Comparison of ENCODE assay signal across 15 cellular contexts in genomic region chr2:200399046-200399445, GRCh38.
DNase-seq lines count a peak whose midpoint lies in the region; ATAC-seq and TF ChIP-seq lines count a peak whose summit lies in the region.
"Had no signal": no experiment of that assay in that cellular context is flagged by ENCODE, and none has a peak within 500 bp of the region (broad histone marks: within the 10 kb centered on the region; RNA-seq: fewer than 3 reads in every experiment).

No MANE protein-coding gene starts in this region.

- no peaks in the 10 kb centered on the region for H3K9me3 ChIP-seq in RWPE2 (ENCODE audit: severe bottlenecking)

- peak; percentile 57 for DNase-seq in A172 (ENCODE audit: low spot score)
- DNase-seq in RWPE2 (ENCODE audit: low spot score) = no peak
- DNase-seq in fibroblast of mammary gland (ENCODE audit: low read depth) = peak; percentile 75
- DNase-seq in germinal center (ENCODE audit: low spot score) = no peak
- DNase-seq: activated CD8-positive, alpha-beta memory T cell treated with anti-CD3 and anti-CD28 coated beads, Interleukin-2, amount 50 U/mL, for 48 hours; anterior cingulate cortex; effector memory CD8-positive, alpha-beta T cell; NCI-H526 treated with DMSO at 0.1 percent for 48 hours; stimulated activated CD4-positive, alpha-beta T cell treated with anti-CD3 and anti-CD28 coated beads, Interleukin-1b, Interleukin-23, amount 100 ng/mL, for 48 hours had no signal

- peaks cover 6% of the 10 kb centered on the region; the same call in 1 of the 2 replicates for H3K36me3 ChIP-seq in RWPE2 (ENCODE audit: low read depth)

- H3K27me3 ChIP-seq in RWPE2 (ENCODE audit: insufficient read depth, poor library complexity, severe bottlenecking) = no peaks in the 10 kb centered on the region

- H3K4me3 ChIP-seq in RWPE2 (ENCODE audit: severe bottlenecking) (no peak overlapping the region), fibroblast of mammary gland (ENCODE audit: control insufficient read depth, low read depth, low read length) (no peak overlapping the region)

- H3K27ac ChIP-seq in RWPE2 (ENCODE audit: poor library complexity, severe bottlenecking) = peak overlapping the region; percentile 19
- H3K27ac ChIP-seq: VCaP had no signal

- peaks cover 21% of the 10 kb centered on the region for H3K4me1 ChIP-seq in RWPE2 (ENCODE audit: insufficient read depth, poor library complexity, severe bottlenecking)

- TF ChIP-seq CTCF in RWPE2 (IDR thresholded peaks at IDR 0.05; ENCODE audit: poor library complexity, severe bottlenecking) = no peak
- TF ChIP-seq CTCF in fibroblast of mammary gland (conservative IDR thresholded peaks at IDR 0.05; ENCODE audit: control insufficient read depth, insufficient read depth, low read depth, low read length) = no peak

- ATAC-seq in GM18907 (IDR thresholded peaks at IDR 0.05; ENCODE audit: unreplicated experiment) (peak; percentile 42), RWPE2 (ENCODE audit: low read depth) (peak; percentile 64; the same call in 1 of the 3 replicates), GM21526 (IDR thresholded peaks at IDR 0.05; ENCODE audit: low FRiP score, unreplicated experiment) (no peak), GM19467 (IDR thresholded peaks at IDR 0.05; ENCODE audit: unreplicated experiment) (no peak), GM19328 (IDR thresholded peaks at IDR 0.05; ENCODE audit: unreplicated experiment) (no peak)
- ATAC-seq: effector memory CD8-positive, alpha-beta T cell; stimulated activated memory B cell treated with anti-CD40 and anti-IgM and Interleukin-4, amounts not matched to agents 10 μg/mL and 1 μg/mL and 100 μg/mL, for 72 hours had no signal

Comparison
In these comparisons a context has a peak if more than half of its experiments do, and no peak if none do; other contexts are left out.
1. DNase-seq: peak in A172 (single experiment) and fibroblast of mammary gland (single experiment); none in RWPE2 (single experiment) and germinal center (single experiment).
2. ATAC-seq: peak in GM18907 (single experiment) and RWPE2 (single experiment); none in GM21526 (single experiment), GM19467 (single experiment) and GM19328 (single experiment).